Comparison of ENCODE assay signal across 12 cellular contexts in genomic region chr4:77120888-77121508, GRCh38. TPM values are rescaled to one million over a fixed set of nuclear protein-coding genes. Genes with fewer than 3 reads are reported as not detected.
A peak's percentile ranks its signal among the peaks of the same experiment; 100 is the strongest.
DNase-seq lines count a peak whose midpoint lies in the region; ATAC-seq and TF ChIP-seq lines count a peak whose summit lies in the region.
"Had no signal": no experiment of that assay in that cellular context is flagged by ENCODE, and none has a peak within 500 bp of the region (broad histone marks: within the 10 kb centered on the region; RNA-seq: fewer than 3 reads in every experiment).

No MANE protein-coding gene starts in this region.

- intact Hi-C loops in left ventricle myocardium inferior (cut with micrococcal nuclease) = no loop called here
- intact Hi-C loops in CD4-positive, alpha-beta T cell (cut with DNase I, micrococcal nuclease) = no loop called here

- no peak for DNase-seq in GM06990 (ENCODE audit: extremely low read depth, insufficient read length)
- DNase-seq in NB4 (ENCODE audit: low read depth) = peak; percentile 4
- DNase-seq in foreskin keratinocyte = no peak
- DNase-seq in left ventricle myocardium inferior = no peak
- DNase-seq in NCI-H1092 (lab: John Stamatoyannopoulos, UW) = no peak
- no peak for DNase-seq in CD4-positive, alpha-beta T cell
- DNase-seq in ureter (ENCODE audit: low spot score) = no peak
- DNase-seq: activated CD4-positive, CD25-positive, alpha-beta regulatory T cell treated with anti-CD3 and anti-CD28 coated beads, Interleukin-2, amount 50 U/mL, for 72 hours; Karpas-422 had no signal

- POLR2A ChIA-PET in CD4-positive, alpha-beta T cell (lab: Charles Lee) = no interaction called here

- TF ChIP-seq CTCF in GM06990 (IDR thresholded peaks at IDR 0.05; ENCODE audit: insufficient read depth, low read length, poor library complexity, severe bottlenecking) (peak; percentile 50), NB4 (IDR thresholded peaks at IDR 0.05; ENCODE audit: low read depth, low read length) (no peak), foreskin keratinocyte (conservative IDR thresholded peaks at IDR 0.05) (peak; percentile 37), left ventricle myocardium inferior (IDR thresholded peaks at IDR 0.05; ENCODE audit: borderline replicate concordance) (no peak)
- no peak for TF ChIP-seq CTCF in CD4-positive, alpha-beta T cell (IDR thresholded peaks at IDR 0.05)

- no peak for TF ChIP-seq POLR2A in NB4 (IDR thresholded peaks at IDR 0.05; ENCODE audit: extremely low read depth, insufficient read length)

- H3K4me3 ChIP-seq in GM06990 (replicated peaks; ENCODE audit: low read depth, low read length) (no peak overlapping the region), NB4 (ENCODE audit: low read depth, low read length) (no peak overlapping the region), left ventricle myocardium inferior (no peak overlapping the region)
- H3K4me3 ChIP-seq: thoracic aorta had no signal

- H3K27me3 ChIP-seq in GM06990 (replicated peaks; ENCODE audit: control insufficient read depth, insufficient read depth, low read length) (no peaks in the 10 kb centered on the region), foreskin keratinocyte (no peaks in the 10 kb centered on the region), left ventricle myocardium inferior (ENCODE audit: low read depth) (peaks cover 35% of the 10 kb centered on the region)
- no peaks in the 10 kb centered on the region for H3K27me3 ChIP-seq in CD4-positive, alpha-beta T cell (ENCODE audit: control insufficient read depth, insufficient read depth, low read length)

- ATAC-seq in GM21529 (IDR thresholded peaks at IDR 0.05; ENCODE audit: unreplicated experiment) (peak; percentile 87), foreskin keratinocyte (no peak)
- no peak for ATAC-seq in CD4-positive, alpha-beta T cell (ENCODE audit: poor library complexity)

- no peak overlapping the region for H3K4me3 Mint-ChIP-seq in CD4-positive, alpha-beta T cell
- H3K4me3 Mint-ChIP-seq: activated naive CD4-positive, alpha-beta T cell treated with anti-CD3 and anti-CD28 coated beads, Interleukin-2, amount 50 U/mL, for 24 hours had no signal

- peaks cover 5% of the 10 kb centered on the region for H3K4me1 ChIP-seq in foreskin keratinocyte
- H3K4me1 ChIP-seq in left ventricle myocardium inferior = no peaks in the 10 kb centered on the region

- no peaks in the 10 kb centered on the region for H3K36me3 ChIP-seq in GM06990 (ENCODE audit: control insufficient read depth, insufficient read depth, low read length)
- no peaks in the 10 kb centered on the region for H3K36me3 ChIP-seq in left ventricle myocardium inferior
- H3K36me3 ChIP-seq: thoracic aorta had no signal

- H3K27me3 Mint-ChIP-seq in CD4-positive, alpha-beta T cell = peaks cover 8% of the 10 kb centered on the region

- no peaks in the 10 kb centered on the region for H3K9me3 ChIP-seq in left ventricle myocardium inferior (replicated peaks)
- H3K9me3 ChIP-seq in CD4-positive, alpha-beta T cell (ENCODE audit: control insufficient read depth, low read length) = no peaks in the 10 kb centered on the region
- H3K9me3 ChIP-seq: thoracic aorta had no signal

- CTCF ChIA-PET in CD4-positive, alpha-beta T cell (lab: Charles Lee) = interaction anchor here (0.8 kb wide), 1 partner anchor 82 kb away, joined by 4 read pairs; no protein-coding TSS in a partner anchor

- no peaks in the 10 kb centered on the region for H3K4me1 Mint-ChIP-seq in CD4-positive, alpha-beta T cell (ENCODE audit: low read depth)
- H3K4me1 Mint-ChIP-seq: activated naive CD4-positive, alpha-beta T cell treated with anti-CD3 and anti-CD28 coated beads, Interleukin-2, amount 50 U/mL, for 24 hours had no signal

- H3K27ac Mint-ChIP-seq in CD4-positive, alpha-beta T cell = no peak overlapping the region
- H3K27ac Mint-ChIP-seq: activated naive CD4-positive, alpha-beta T cell treated with anti-CD3 and anti-CD28 coated beads, Interleukin-2, amount 50 U/mL, for 24 hours had no signal

- H3K36me3 Mint-ChIP-seq in CD4-positive, alpha-beta T cell (ENCODE audit: low read depth) = no peaks in the 10 kb centered on the region
- H3K36me3 Mint-ChIP-seq: activated naive CD4-positive, alpha-beta T cell treated with anti-CD3 and anti-CD28 coated beads, Interleukin-2, amount 50 U/mL, for 24 hours had no signal

- H3K9me3 Mint-ChIP-seq in CD4-positive, alpha-beta T cell = no peaks in the 10 kb centered on the region
- H3K9me3 Mint-ChIP-seq: activated naive CD4-positive, alpha-beta T cell treated with anti-CD3 and anti-CD28 coated beads, Interleukin-2, amount 50 U/mL, for 24 hours had no signal

- no peak overlapping the region for H3K27ac ChIP-seq in foreskin keratinocyte
- no peak overlapping the region for H3K27ac ChIP-seq in left ventricle myocardium inferior (replicated peaks)
- no peak overlapping the region for H3K27ac ChIP-seq in CD4-positive, alpha-beta T cell (ENCODE audit: low read depth, low read length)
- H3K27ac ChIP-seq: thoracic aorta had no signal

RNA-seq across cellular contexts. Expression of gene CCNG2, which starts 36.0 kb away (rescaled TPM):
- total RNA-seq in foreskin keratinocyte (26.9 and 34.0 TPM in 2 replicates), left ventricle myocardium inferior (8.5 TPM), ureter (60.9 TPM)
- 8.5 and 13.9 TPM in 2 replicates for polyA plus RNA-seq in foreskin keratinocyte
- total RNA-seq in CD4-positive, alpha-beta T cell = 10 to 100 TPM; 20.6 to 21.3 TPM

RNA-seq across cellular contexts. Expression of gene CCNI, which starts 45.2 kb away (rescaled TPM):
- 325 and 343 TPM in 2 replicates for total RNA-seq in foreskin keratinocyte
- 169 and 201 TPM in 2 replicates for polyA plus RNA-seq in foreskin keratinocyte
- total RNA-seq in left ventricle myocardium inferior = 344 TPM
- 100 to 1,000 TPM; 385 to 418 TPM for total RNA-seq in CD4-positive, alpha-beta T cell
- total RNA-seq in ureter = 238 TPM

Comparison
In these comparisons a context has a peak if more than half of its experiments do, and no peak if none do; other contexts are left out.
1. CTCF ChIP-seq: peak in GM06990 (single experiment) and foreskin keratinocyte (single experiment); none in NB4 (single experiment), left ventricle myocardium inferior (single experiment) and CD4-positive, alpha-beta T cell (single experiment).